In the genomic region with DNA sequence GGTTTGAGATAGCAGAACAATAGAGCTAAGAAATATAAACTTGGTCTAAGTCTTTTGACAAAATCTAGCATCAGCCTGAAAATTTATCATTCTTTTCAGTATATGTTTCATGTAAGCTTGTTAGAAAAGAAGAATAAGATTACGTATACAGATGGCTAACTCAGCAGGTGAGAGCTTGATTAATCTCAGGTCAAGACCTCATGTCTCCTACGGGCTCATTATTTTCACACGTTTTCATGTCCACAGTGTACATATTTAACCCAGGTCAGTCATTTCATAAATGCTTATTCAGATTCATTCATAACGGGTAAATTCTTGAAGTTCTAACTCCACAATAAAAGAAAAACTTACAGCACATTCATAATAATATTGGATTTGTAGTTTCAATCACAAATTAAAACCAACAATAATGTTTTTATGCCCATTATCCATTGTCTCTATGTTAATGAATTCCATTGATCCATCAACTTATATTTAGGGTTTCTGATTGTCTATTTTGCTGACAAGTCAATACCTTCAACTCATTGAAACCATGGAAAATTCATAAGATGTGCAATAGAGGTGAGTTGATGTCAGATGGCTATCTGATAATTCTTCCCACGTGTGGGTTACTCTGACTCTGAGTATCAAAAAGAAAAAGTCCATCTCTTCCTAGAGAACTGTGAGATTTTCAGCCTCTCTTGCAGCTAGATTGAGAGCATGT, we compare ENCODE assay signal across 21 cellular contexts.
"Had no signal": no experiment of that assay in that cellular context is flagged by ENCODE, and none has a peak within 500 bp of the region (broad histone marks: within the 10 kb centered on the region; RNA-seq: fewer than 3 reads in every experiment).

No MANE protein-coding gene starts in this region.

- H3K27me3 Mint-ChIP-seq: T-cell had no signal

- H3K4me2 ChIP-seq: SK-N-SH had no signal

- ATAC-seq: Panc1, PC-3, T-cell had no signal

- H3K27ac ChIP-seq: RWPE1 had no signal

- DNase-seq: Kasumi-1, KG1, MM.1S, NCI-H1092 treated with DMSO at 0.1 percent for 48 hours, NCI-H1436, NCI-H187, NCI-H2029, NCI-H2081 treated with DMSO at 0.1 percent for 48 hours, NCI-H2171, NCI-H226, NCI-H446, NCI-H510A, NCI-H524 treated with DMSO at 0.1 percent for 48 hours, PC-3, SHP77, SK-N-SH, SW 1271, T-cell had no signal

- H3K4me3 Mint-ChIP-seq: T-cell; T-helper 1 cell treated with Interleukin-12 subunit alpha and Interleukin-12 subunit beta and Interleukin-4 antibody, amounts not matched to agents 30 μg/mL and 1 μg/mL, for 36 hours had no signal

- H3K27ac Mint-ChIP-seq: T-cell; T-helper 1 cell treated with Interleukin-12 subunit alpha and Interleukin-12 subunit beta and Interleukin-4 antibody, amounts not matched to agents 30 μg/mL and 1 μg/mL, for 36 hours had no signal

- H3K9me2 ChIP-seq: SK-N-SH had no signal

- H3K9ac ChIP-seq: SK-N-SH had no signal

- H3K9me3 ChIP-seq: SK-N-SH had no signal
